8 cellular contexts compared by ENCODE assay signal in the genomic region with DNA sequence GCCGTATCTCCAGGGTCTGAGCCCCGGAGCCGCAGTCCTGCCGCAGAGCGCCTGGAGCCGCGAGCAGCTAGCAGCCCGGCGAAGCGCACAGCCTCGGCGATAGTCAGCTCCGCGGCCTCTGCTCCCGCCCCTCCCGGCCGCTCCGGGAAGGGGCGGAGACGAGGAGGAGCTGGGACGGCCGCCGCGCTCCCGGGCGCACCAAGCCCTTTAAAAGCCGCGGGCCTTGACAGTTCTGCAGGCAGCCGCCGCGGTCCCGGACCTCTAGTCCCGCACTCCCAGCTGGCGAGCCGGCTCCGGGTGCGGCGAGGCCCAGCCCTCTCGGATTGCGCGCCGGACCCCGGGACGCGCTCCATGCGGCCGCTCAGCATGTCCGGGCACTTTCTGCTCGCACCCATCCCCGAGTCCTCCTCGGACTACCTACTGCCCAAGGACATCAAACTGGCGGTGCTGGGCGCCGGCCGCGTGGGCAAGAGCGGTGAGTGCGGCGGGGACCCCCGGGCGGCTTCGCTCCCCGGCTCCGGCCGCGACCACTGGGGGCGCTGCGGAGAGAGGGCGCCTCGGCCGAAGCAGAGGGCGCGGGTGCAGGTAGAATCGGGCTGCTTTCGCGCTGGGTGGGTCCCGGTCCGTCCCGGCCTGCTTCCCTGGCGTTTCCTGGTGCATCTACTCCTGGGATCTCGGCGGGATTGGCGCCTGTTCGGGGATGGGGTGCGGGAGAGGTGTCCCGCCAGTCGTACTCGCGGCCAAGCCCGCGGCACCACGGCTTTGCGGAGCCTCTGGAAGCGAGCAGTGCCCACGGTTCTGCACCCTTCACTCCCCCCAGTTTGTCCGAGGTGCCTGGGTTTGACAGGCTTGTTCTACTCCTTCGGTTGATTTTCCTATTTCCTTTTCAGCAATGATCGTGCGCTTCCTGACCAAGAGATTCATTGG. TPM values are rescaled to one million over a fixed set of nuclear protein-coding genes. Genes with fewer than 3 reads are reported as not detected.
DNase-seq lines count a peak whose midpoint lies in the region; ATAC-seq and TF ChIP-seq lines count a peak whose summit lies in the region.

RASL11A (plus strand) TSS at position 237 of the 927 bp plus-strand sequence; CDS start at position 352, 115 bp downstream.

- WGBS in IMR-90 (ENCODE audit: extremely low coverage in 2 of 2, insufficient read length in 1 of 2), 2 experiments = 1% methylated on average over 55 of the region's 99 CpGs; no CpG with 5 or more reads in 1 of the 2 experiments

- BruUV-seq in IMR-90 (replicated peaks; lab: Mats Ljungman, UMichigan) = no TSS peak

- no peaks in the 10 kb centered on the region for H3K9me3 Mint-ChIP-seq in activated naive CD4-positive, alpha-beta T cell treated with anti-CD3 and anti-CD28 coated beads, Interleukin-2, amount 50 U/mL, for 72 hours

- no peaks in the 10 kb centered on the region for H3K36me3 Mint-ChIP-seq in activated naive CD4-positive, alpha-beta T cell treated with anti-CD3 and anti-CD28 coated beads, Interleukin-2, amount 50 U/mL, for 72 hours

- H3K18ac ChIP-seq in IMR-90 (ENCODE audit: low read depth, low read length) = peak within 1 kb of the TSS; percentile 87

- CTCF ChIA-PET in IMR-90 (lab: Yijun Ruan, JAX) = interaction anchor here (0.7 to 1.3 kb wide), 5 partner anchors 13 to 324 kb away, joined by 3 to 4 read pairs (median 3); no protein-coding TSS in a partner anchor

- ATAC-seq in GM21526 (IDR thresholded peaks at IDR 0.05; ENCODE audit: low FRiP score, unreplicated experiment) = peak; percentile 75
- ATAC-seq in IMR-90 (ENCODE audit: low read depth) = peak; percentile 93
- peak; percentile 84 to 91 for ATAC-seq in activated naive CD4-positive, alpha-beta T cell treated with anti-CD3 and anti-CD28 coated beads, Interleukin-2, amount 50 U/mL, for 72 hours
- ATAC-seq in omental fat pad (ENCODE audit: low FRiP score) = peak; percentile 93

- peak within 1 kb of the TSS; percentile 80 for H3K14ac ChIP-seq in IMR-90 (replicated peaks; ENCODE audit: low read depth, low read length)

- H2AFZ ChIP-seq in IMR-90 (replicated peaks; ENCODE audit: low read length, poor library complexity) = peak within 1 kb of the TSS; percentile 97

- peaks cover 12 to 16% of the 10 kb centered on the region in 2 experiments; a peak in 3 of 4 replicates for H3K79me1 ChIP-seq in IMR-90 (ENCODE audit: low read depth in 1 of 2, low read length in 2 of 2)

- H3K27ac Mint-ChIP-seq in activated naive CD4-positive, alpha-beta T cell treated with anti-CD3 and anti-CD28 coated beads, Interleukin-2, amount 50 U/mL, for 72 hours = peak within 1 kb of the TSS; percentile 44 to 52

- dilution Hi-C loops in IMR-90 (cut with HindIII; ENCODE audit: low sequenced_read_pairs, unreplicated experiment) = no loop called here

- peak within 1 kb of the TSS; percentile 46 to 81; a peak in 2 of 4 replicates for H4K8ac ChIP-seq in IMR-90 (ENCODE audit: low read depth in 2 of 2, low read length in 2 of 2)

- intact Hi-C loops in IMR-90 (cut with micrococcal nuclease) = loop anchor here (2.0 to 5.0 kb wide), 3 partner anchors 41 to 288 kb away; partner anchors contain the start of gene USP12

- peak; percentile 32 for TF ChIP-seq RAD21 in IMR-90 (IDR thresholded peaks at IDR 0.05; ENCODE audit: low read length)

- H2BK15ac ChIP-seq in IMR-90 (ENCODE audit: low read depth, low read length) = peak within 1 kb of the TSS; percentile 79; the same call in 1 of the 3 replicates

- H3K4me3 ChIP-seq in IMR-90 (ENCODE audit: insufficient read depth, low read depth, low read length) = peak within 1 kb of the TSS; percentile 89
- H3K4me3 ChIP-seq in SJSA1 = peak within 1 kb of the TSS; percentile 50

- H3K36me3 ChIP-seq in IMR-90 (ENCODE audit: control insufficient read depth, insufficient read depth, low read length) (peaks cover 15% of the 10 kb centered on the region), SJSA1 (no peaks in the 10 kb centered on the region)

- peaks cover 5% of the 10 kb centered on the region for H3K9me1 ChIP-seq in IMR-90 (ENCODE audit: insufficient read depth, low read length)

- TF ChIP-seq CTCF in IMR-90 (conservative IDR thresholded peaks at IDR 0.05; ENCODE audit: low read depth, low read length) = peak; percentile 68
- TF ChIP-seq CTCF in omental fat pad (IDR thresholded peaks at IDR 0.05) = peak in 2 of 3 donors; percentile 88 to 92

- H2AK5ac ChIP-seq in IMR-90 (ENCODE audit: low read depth, low read length) = peak within 1 kb of the TSS; percentile 60

- H4K20me1 ChIP-seq in IMR-90 (ENCODE audit: insufficient read depth, low read length) = peaks cover 11% of the 10 kb centered on the region

- peak within 1 kb of the TSS; percentile 94 for H3K27ac ChIP-seq in IMR-90 (ENCODE audit: insufficient read depth, low read length)
- H3K27ac ChIP-seq in SJSA1 = no peak within 1 kb of the TSS
- H3K27ac ChIP-seq in temporal lobe (ENCODE audit: low read depth, low read length) = peak within 1 kb of the TSS; percentile 71

- TF ChIP-seq POLR2A in IMR-90 (IDR thresholded peaks at IDR 0.05; ENCODE audit: low read depth, low read length) = peak; percentile 97

- in situ Hi-C loops in IMR-90 (cut with MboI; ENCODE audit: low sequenced_read_pairs) = loop anchor here (5.0 to 10.0 kb wide), 3 partner anchors 76 to 286 kb away; partner anchors contain the start of gene USP12

- H4K5ac ChIP-seq in IMR-90 (ENCODE audit: low read depth, low read length) = peak within 1 kb of the TSS; percentile 50

- peak within 1 kb of the TSS; percentile 21; the same call in 1 of the 2 replicates for H2BK20ac ChIP-seq in IMR-90 (ENCODE audit: low read depth, low read length)

- H3K4ac ChIP-seq in IMR-90 (ENCODE audit: low read depth, low read length) = peak within 1 kb of the TSS; percentile 80

- H3K56ac ChIP-seq in IMR-90 (ENCODE audit: extremely low read depth, insufficient read depth, low read length) = peak within 1 kb of the TSS; percentile 66

- POLR2A ChIA-PET in IMR-90 (lab: Charles Lee; ENCODE audit: unreplicated experiment) = interaction anchor here (0.7 kb wide), 1 partner anchor 82 kb away, joined by 4 read pairs; no protein-coding TSS in a partner anchor

- H2BK120ac ChIP-seq in IMR-90 (ENCODE audit: low read depth, low read length) = peak within 1 kb of the TSS; percentile 93

- peak within 1 kb of the TSS; percentile 83 for H2BK5ac ChIP-seq in IMR-90 (ENCODE audit: low read depth, low read length, poor library complexity, severe bottlenecking)

- peak within 1 kb of the TSS; percentile 95 for H3K23ac ChIP-seq in IMR-90 (ENCODE audit: low read depth, low read length)

- no peaks in the 10 kb centered on the region for H3K9me3 ChIP-seq in IMR-90 (ENCODE audit: control insufficient read depth, insufficient read depth, low read length)
- no peaks in the 10 kb centered on the region for H3K9me3 ChIP-seq in SJSA1 (replicated peaks)

- peaks cover 17% of the 10 kb centered on the region for H3K4me1 ChIP-seq in IMR-90 (ENCODE audit: control insufficient read depth, insufficient read depth, low read length)
- H3K4me1 ChIP-seq in SJSA1 (replicated peaks) = peaks cover 31% of the 10 kb centered on the region

- DNase-seq in ELF-1 (ENCODE audit: low read depth, low spot score) (peak; percentile 90), IMR-90 (peak; percentile 87), SJSA1 (ENCODE audit: low read depth in 1 of 2, low spot score in 2 of 2) (peak; percentile 59 to 75), globus pallidus (ENCODE audit: low spot score) (peak; percentile 86), omental fat pad (ENCODE audit: low spot score) (peak; percentile 58)
- DNase-seq in activated naive CD4-positive, alpha-beta T cell treated with anti-CD3 and anti-CD28 coated beads, Interleukin-2, amount 50 U/mL, for 72 hours (ENCODE audit: low spot score in 2 of 2) = peak; percentile 74 to 86

- H3K27me3 ChIP-seq in IMR-90 (ENCODE audit: control insufficient read depth, insufficient read depth, low read length) = no peaks in the 10 kb centered on the region
- peaks cover 3% of the 10 kb centered on the region; the same call in 1 of the 2 replicates for H3K27me3 ChIP-seq in SJSA1 (replicated peaks)

- H2AK9ac ChIP-seq in IMR-90 (replicated peaks; ENCODE audit: low read depth, low read length, poor library complexity) = peak within 1 kb of the TSS; percentile 82

- H3K9ac ChIP-seq in IMR-90 (ENCODE audit: low read depth, low read length) = peak within 1 kb of the TSS; percentile 89

- peak within 1 kb of the TSS; percentile 97 for H3K4me2 ChIP-seq in IMR-90 (ENCODE audit: low read depth, low read length)

- H4K91ac ChIP-seq in IMR-90 (ENCODE audit: insufficient read depth, low read depth, low read length) = peak within 1 kb of the TSS; percentile 70

TF ChIP-seq in IMR-90, 13 proteins besides CTCF, POLR2A, EP300 and RAD21 (continues in another document):
- TF ChIP-seq CHD1 (IDR thresholded peaks at IDR 0.05; ENCODE audit: low read depth, low read length) = no peak
- TF ChIP-seq SMC3 (IDR thresholded peaks at IDR 0.05; ENCODE audit: low read depth, low read length) = peak; percentile 12; the same call in 1 of the 2 replicates
- TF ChIP-seq MAZ (IDR thresholded peaks at IDR 0.05; ENCODE audit: borderline replicate concordance, low read depth, low read length) = peak; percentile 85; the same call in 1 of the 2 replicates
- TF ChIP-seq BHLHE40 (IDR thresholded peaks at IDR 0.05; ENCODE audit: low read depth, low read length) = no peak
- TF ChIP-seq, protein P1, sequence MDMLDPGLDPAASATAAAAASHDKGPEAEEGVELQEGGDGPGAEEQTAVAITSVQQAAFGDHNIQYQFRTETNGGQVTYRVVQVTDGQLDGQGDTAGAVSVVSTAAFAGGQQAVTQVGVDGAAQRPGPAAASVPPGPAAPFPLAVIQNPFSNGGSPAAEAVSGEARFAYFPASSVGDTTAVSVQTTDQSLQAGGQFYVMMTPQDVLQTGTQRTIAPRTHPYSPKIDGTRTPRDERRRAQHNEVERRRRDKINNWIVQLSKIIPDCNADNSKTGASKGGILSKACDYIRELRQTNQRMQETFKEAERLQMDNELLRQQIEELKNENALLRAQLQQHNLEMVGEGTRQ (IDR thresholded peaks at IDR 0.05; ENCODE audit: low read depth, low read length) = no peak
- no peak for TF ChIP-seq FOS (IDR thresholded peaks at IDR 0.05; ENCODE audit: low read depth, low read length)
- TF ChIP-seq RFX5 (IDR thresholded peaks at IDR 0.05; ENCODE audit: low read depth, low read length) = no peak

RNA-seq across cellular contexts. Expression of gene RASL11A, which starts in this region (rescaled TPM):
- total RNA-seq in IMR-90 (2012; rRNA removed) = 15.3 and 18.5 TPM in 2 replicates
- polyA plus RNA-seq in IMR-90 (2012; rRNA removed) = 9.8 and 10.4 TPM in 2 replicates
- polyA plus RNA-seq in IMR-90 (2012; cell fraction: cytosol; rRNA removed) = 9.5 and 12.6 TPM in 2 replicates
- 6.3 and 7.6 TPM in 2 replicates for polyA plus RNA-seq in IMR-90 (2012; cell fraction: nucleus; rRNA removed; ENCODE audit: low replicate concordance)
- total RNA-seq in SJSA1 (2014; rRNA removed; shearing (Covaris generic)) = 1.6 and 1.9 TPM in 2 replicates
- total RNA-seq in activated naive CD4-positive, alpha-beta T cell treated with anti-CD3 and anti-CD28 coated beads, Interleukin-2, amount 50 U/mL, for 72 hours = 1 to 10 TPM; 1.8 to 3.4 TPM
- total RNA-seq in omental fat pad = 10 to 100 TPM; 32.6 to 50.9 (median 38.4) TPM
- total RNA-seq in temporal lobe = 1.5 TPM
